Comparison of ENCODE assay signal across 16 cellular contexts in the genomic region with DNA sequence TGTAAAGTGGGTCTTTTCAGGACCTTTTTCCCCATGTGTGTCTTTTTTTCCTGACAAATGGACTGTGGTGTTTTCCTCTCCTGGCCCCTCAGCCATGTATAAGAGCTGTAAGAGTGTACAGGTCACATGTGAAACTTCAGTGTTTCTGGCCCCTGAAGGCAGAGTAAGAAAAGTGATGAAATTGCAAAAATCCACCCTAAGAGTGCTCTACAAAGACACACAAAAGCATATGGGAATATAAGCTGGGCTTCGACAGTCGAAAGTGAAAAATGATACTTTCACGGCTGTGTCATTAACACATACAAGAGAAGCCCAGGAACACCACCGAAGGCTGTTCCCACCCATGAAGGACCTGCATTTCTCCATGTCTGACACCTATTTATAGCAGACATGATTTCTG.
DNase-seq lines count a peak whose midpoint lies in the region; ATAC-seq and TF ChIP-seq lines count a peak whose summit lies in the region.
"Had no signal": no experiment of that assay in that cellular context is flagged by ENCODE, and none has a peak within 500 bp of the region (broad histone marks: within the 10 kb centered on the region; RNA-seq: fewer than 3 reads in every experiment).

No MANE protein-coding gene starts in this region.

- H3K79me2 ChIP-seq in H9 (ENCODE audit: insufficient read depth, low read length) (peaks cover 4% of the 10 kb centered on the region; the same call in 1 of the 2 replicates), neural progenitor cell (ENCODE audit: low read depth) (peaks cover 28% of the 10 kb centered on the region)

- no peak for ATAC-seq in GM21825 (IDR thresholded peaks at IDR 0.05; ENCODE audit: unreplicated experiment)
- ATAC-seq in stimulated activated effector memory CD8-positive, alpha-beta T cell treated with anti-CD3 and anti-CD28 coated beads, Interleukin-12 subunit alpha, Interleukin-12 subunit beta, amount 100 ng/mL, for 72 hours: no peak
- ATAC-seq in stimulated activated naive B cell treated with anti-CD40 and anti-IgM and Interleukin-4, amounts not matched to agents 10 μg/mL and 1 μg/mL and 100 μg/mL, for 72 hours (replicated peaks): no peak
- ATAC-seq: K562, PC-3 had no signal

- H4K5ac ChIP-seq in H9 (ENCODE audit: insufficient read length, low read depth, low read length): no peak overlapping the region

- H2AK5ac ChIP-seq in H9 (ENCODE audit: insufficient read length, low read length): no peak overlapping the region

- H3K36me3 Mint-ChIP-seq in H9 (ENCODE audit: insufficient read depth in 1 of 3, low read depth in 3 of 3) (no peaks in the 10 kb centered on the region), endodermal cell (ENCODE audit: low read depth) (no peaks in the 10 kb centered on the region), neural progenitor cell (no peaks in the 10 kb centered on the region)
- no peaks in the 10 kb centered on the region for H3K36me3 Mint-ChIP-seq in stimulated activated effector memory CD8-positive, alpha-beta T cell treated with anti-CD3 and anti-CD28 coated beads, Interleukin-12 subunit alpha, Interleukin-12 subunit beta, amount 100 ng/mL, for 72 hours
- no peaks in the 10 kb centered on the region for H3K36me3 Mint-ChIP-seq in stimulated activated naive B cell treated with anti-CD40 and anti-IgM and Interleukin-4, amounts not matched to agents 10 μg/mL and 1 μg/mL and 100 μg/mL, for 72 hours
- H3K36me3 Mint-ChIP-seq: CD4-positive, alpha-beta memory T cell had no signal

- H4K20me1 ChIP-seq in H9 (ENCODE audit: control insufficient read depth, insufficient read depth, insufficient read length) (no peaks in the 10 kb centered on the region), neural progenitor cell (ENCODE audit: low read depth) (peaks cover 7% of the 10 kb centered on the region)

- no peak overlapping the region for H3K4ac ChIP-seq in H9 (ENCODE audit: low read depth, low read length)

- no peak overlapping the region for H2BK20ac ChIP-seq in H9 (ENCODE audit: low read depth, low read length, poor library complexity, severe bottlenecking)

- H2BK15ac ChIP-seq in H9 (ENCODE audit: low read depth, low read length): no peak overlapping the region

- H3F3A ChIP-seq in neural progenitor cell (ENCODE audit: low read depth): no peaks in the 10 kb centered on the region

- H3K9me3 Mint-ChIP-seq in H9 (no peaks in the 10 kb centered on the region), endodermal cell (no peaks in the 10 kb centered on the region), neural progenitor cell (no peaks in the 10 kb centered on the region)
- H3K9me3 Mint-ChIP-seq in stimulated activated effector memory CD8-positive, alpha-beta T cell treated with anti-CD3 and anti-CD28 coated beads, Interleukin-12 subunit alpha, Interleukin-12 subunit beta, amount 100 ng/mL, for 72 hours: no peaks in the 10 kb centered on the region
- no peaks in the 10 kb centered on the region for H3K9me3 Mint-ChIP-seq in stimulated activated naive B cell treated with anti-CD40 and anti-IgM and Interleukin-4, amounts not matched to agents 10 μg/mL and 1 μg/mL and 100 μg/mL, for 72 hours
- H3K9me3 Mint-ChIP-seq: CD4-positive, alpha-beta memory T cell had no signal

- H2AFZ ChIP-seq in H9 (ENCODE audit: low read length): no peak overlapping the region
- no peak overlapping the region for H2AFZ ChIP-seq in neural progenitor cell (replicated peaks)

- H3K27ac ChIP-seq in H9 (ENCODE audit: insufficient read length, low read depth, low read length) (no peak overlapping the region), endodermal cell (ENCODE audit: low read depth, low read length) (no peak overlapping the region), neural progenitor cell (no peak overlapping the region)
- H3K27ac ChIP-seq: BLaER1, RWPE1, SJCRH30 had no signal

- no peak overlapping the region for H3K4me3 ChIP-seq in endodermal cell (ENCODE audit: low read length)
- H3K4me3 ChIP-seq in neural progenitor cell: no peak overlapping the region
- H3K4me3 ChIP-seq: BLaER1, K562, SJCRH30 had no signal

- H3K9me3 ChIP-seq in H9 (ENCODE audit: control insufficient read depth, low read depth, low read length) (no peaks in the 10 kb centered on the region), endodermal cell (ENCODE audit: control insufficient read depth, low read length) (no peaks in the 10 kb centered on the region), neural progenitor cell (ENCODE audit: low read depth) (no peaks in the 10 kb centered on the region)
- H3K9me3 ChIP-seq: BLaER1, SJCRH30 had no signal

- no peak for DNase-seq in H9
- peak; percentile 11 for DNase-seq in NCI-H69 (lab: John Stamatoyannopoulos, UW)
- DNase-seq in endodermal cell: no peak
- no peak for DNase-seq in neural progenitor cell (ENCODE audit: low spot score)
- no peak for DNase-seq in stimulated activated effector memory CD8-positive, alpha-beta T cell treated with anti-CD3 and anti-CD28 coated beads, Interleukin-12 subunit alpha, Interleukin-12 subunit beta, amount 100 ng/mL, for 72 hours (ENCODE audit: low spot score in 2 of 2)
- no peak for DNase-seq in stimulated activated naive B cell treated with anti-CD40 and anti-IgM and Interleukin-4, amounts not matched to agents 10 μg/mL and 1 μg/mL and 100 μg/mL, for 72 hours
- DNase-seq: CD4-positive, alpha-beta memory T cell; NCI-H1105 treated with DMSO at 0.1 percent for 48 hours; NCI-H187; NCI-H82; PC-3 had no signal

- no peak overlapping the region for H4K91ac ChIP-seq in H9 (ENCODE audit: insufficient read length, low read depth, low read length)

- H3K79me1 ChIP-seq in H9 (ENCODE audit: insufficient read depth, low read depth, low read length, poor library complexity, severe bottlenecking): no peaks in the 10 kb centered on the region

- H3K27me3 ChIP-seq in H9 (ENCODE audit: insufficient read depth, low read length) (no peaks in the 10 kb centered on the region), endodermal cell (ENCODE audit: control insufficient read depth, insufficient read depth, low read length, poor library complexity, severe bottlenecking) (no peaks in the 10 kb centered on the region), neural progenitor cell (no peaks in the 10 kb centered on the region)
- H3K27me3 ChIP-seq: BLaER1, SJCRH30 had no signal

- H3K4me1 Mint-ChIP-seq in H9 (peaks cover 23 to 24% of the 10 kb centered on the region in 2 experiments), endodermal cell (peaks cover 39% of the 10 kb centered on the region), neural progenitor cell (peaks cover 29% of the 10 kb centered on the region)
- H3K4me1 Mint-ChIP-seq in stimulated activated effector memory CD8-positive, alpha-beta T cell treated with anti-CD3 and anti-CD28 coated beads, Interleukin-12 subunit alpha, Interleukin-12 subunit beta, amount 100 ng/mL, for 72 hours: no peaks in the 10 kb centered on the region
- H3K4me1 Mint-ChIP-seq in stimulated activated naive B cell treated with anti-CD40 and anti-IgM and Interleukin-4, amounts not matched to agents 10 μg/mL and 1 μg/mL and 100 μg/mL, for 72 hours: no peaks in the 10 kb centered on the region
- H3K4me1 Mint-ChIP-seq: CD4-positive, alpha-beta memory T cell had no signal

- no peak overlapping the region for H3T11ph ChIP-seq in H9 (ENCODE audit: low read length)

- H3K23ac ChIP-seq in H9 (ENCODE audit: insufficient read length, low read depth, low read length): no peak overlapping the region

- H3K18ac ChIP-seq in H9 (ENCODE audit: insufficient read length, low read depth, low read length): no peak overlapping the region

- no peak for TF ChIP-seq CTCF in H9 (conservative IDR thresholded peaks at IDR 0.05)
- TF ChIP-seq CTCF in endodermal cell (conservative IDR thresholded peaks at IDR 0.05): no peak
- TF ChIP-seq CTCF in neural progenitor cell (IDR thresholded peaks at IDR 0.05): no peak

- H4K8ac ChIP-seq in H9 (replicated peaks; ENCODE audit: insufficient read length, low read depth, low read length): no peak overlapping the region

- WGBS in H9 (ENCODE audit: extremely low coverage, insufficient read length, low lambda C conversion rate): no CpG with 5 or more reads among the region's 4 CpGs
- WGBS in endodermal cell (ENCODE audit: insufficient coverage in 1 of 2, insufficient read length in 1 of 2), 2 experiments: 95 to 100% methylated on average over 1 to 4 of the region's 4 CpGs

- H3K4me2 ChIP-seq in H9 (ENCODE audit: insufficient read depth, insufficient read length, low read length) (no peak overlapping the region), neural progenitor cell (no peak overlapping the region)

- H3K56ac ChIP-seq in H9 (ENCODE audit: insufficient read length, low read depth, low read length): no peak overlapping the region

- H3K36me3 ChIP-seq in endodermal cell (ENCODE audit: control insufficient read depth, insufficient read depth, low read length) (no peaks in the 10 kb centered on the region), neural progenitor cell (no peaks in the 10 kb centered on the region)
- H3K36me3 ChIP-seq: BLaER1, SJCRH30 had no signal

- H3K14ac ChIP-seq in H9 (ENCODE audit: insufficient read depth, low read length): no peak overlapping the region

- peak overlapping the region in 2 of 3 experiments; percentile 74 to 82; a peak in 2 of 7 replicates for H3K27ac Mint-ChIP-seq in H9
- H3K27ac Mint-ChIP-seq in endodermal cell: peak overlapping the region; percentile 79
- H3K27ac Mint-ChIP-seq in neural progenitor cell: peak overlapping the region; percentile 14
- H3K27ac Mint-ChIP-seq in stimulated activated effector memory CD8-positive, alpha-beta T cell treated with anti-CD3 and anti-CD28 coated beads, Interleukin-12 subunit alpha, Interleukin-12 subunit beta, amount 100 ng/mL, for 72 hours: no peak overlapping the region
- H3K27ac Mint-ChIP-seq in stimulated activated naive B cell treated with anti-CD40 and anti-IgM and Interleukin-4, amounts not matched to agents 10 μg/mL and 1 μg/mL and 100 μg/mL, for 72 hours: no peak overlapping the region
- H3K27ac Mint-ChIP-seq: CD4-positive, alpha-beta memory T cell had no signal

- no peaks in the 10 kb centered on the region for H3K27me3 Mint-ChIP-seq in H9 (ENCODE audit: low read depth)
- H3K27me3 Mint-ChIP-seq in endodermal cell (ENCODE audit: insufficient read depth): no peaks in the 10 kb centered on the region
- H3K27me3 Mint-ChIP-seq in neural progenitor cell (ENCODE audit: insufficient read depth, low read depth): no peaks in the 10 kb centered on the region
- no peaks in the 10 kb centered on the region for H3K27me3 Mint-ChIP-seq in stimulated activated naive B cell treated with anti-CD40 and anti-IgM and Interleukin-4, amounts not matched to agents 10 μg/mL and 1 μg/mL and 100 μg/mL, for 72 hours

- no peak overlapping the region for H2BK5ac ChIP-seq in H9 (ENCODE audit: insufficient read length, low read length)

- H3K4me1 ChIP-seq in H9 (ENCODE audit: insufficient read depth, low read length) (peaks cover 7% of the 10 kb centered on the region; the same call in 1 of the 2 replicates), endodermal cell (ENCODE audit: control insufficient read depth, insufficient read depth, low read length) (peaks cover 3% of the 10 kb centered on the region), neural progenitor cell (no peaks in the 10 kb centered on the region)
- H3K4me1 ChIP-seq: SJCRH30 had no signal

- H3K23me2 ChIP-seq in H9 (ENCODE audit: insufficient read length, low read depth, low read length, poor library complexity, severe bottlenecking): no peaks in the 10 kb centered on the region

- no peak overlapping the region for H2BK12ac ChIP-seq in H9 (ENCODE audit: insufficient read length, low read depth, low read length)

- H3K9ac ChIP-seq in H9 (ENCODE audit: extremely low read depth, insufficient read length, low read length) (no peak overlapping the region), endodermal cell (ENCODE audit: extremely low read depth, low read length, poor library complexity, severe bottlenecking) (no peak overlapping the region), neural progenitor cell (no peak overlapping the region)
- H3K9ac ChIP-seq: BLaER1 had no signal

- H2BK120ac ChIP-seq in H9 (ENCODE audit: low read depth, low read length, poor library complexity, severe bottlenecking): no peak overlapping the region

- H3K4me3 Mint-ChIP-seq in H9 (no peak overlapping the region), endodermal cell (no peak overlapping the region), neural progenitor cell (no peak overlapping the region)
- no peak overlapping the region for H3K4me3 Mint-ChIP-seq in stimulated activated effector memory CD8-positive, alpha-beta T cell treated with anti-CD3 and anti-CD28 coated beads, Interleukin-12 subunit alpha, Interleukin-12 subunit beta, amount 100 ng/mL, for 72 hours
- no peak overlapping the region for H3K4me3 Mint-ChIP-seq in stimulated activated naive B cell treated with anti-CD40 and anti-IgM and Interleukin-4, amounts not matched to agents 10 μg/mL and 1 μg/mL and 100 μg/mL, for 72 hours
- H3K4me3 Mint-ChIP-seq: CD4-positive, alpha-beta memory T cell had no signal

Comparison
In these comparisons a context has a peak if more than half of its experiments do, and no peak if none do; other contexts are left out.
1. H3K27ac Mint-ChIP-seq: peak in H9 (2 of 3), endodermal cell (single experiment) and neural progenitor cell (single experiment); none in stimulated activated effector memory CD8-positive, alpha-beta T cell treated with anti-CD3 and anti-CD28 coated beads, Interleukin-12 subunit alpha, Interleukin-12 subunit beta, amount 100 ng/mL, for 72 hours (single experiment) and stimulated activated naive B cell treated with anti-CD40 and anti-IgM and Interleukin-4, amounts not matched to agents 10 μg/mL and 1 μg/mL and 100 μg/mL, for 72 hours (single experiment).